Comparison of ENCODE assay signal across 20 cellular contexts in genomic region chr9:127457191-127457878, GRCh38.
"Had no signal": no experiment of that assay in that cellular context is flagged by ENCODE, and none has a peak within 500 bp of the region (broad histone marks: within the 10 kb centered on the region; RNA-seq: fewer than 3 reads in every experiment).

No MANE protein-coding gene starts in this region.

- H3K9me3 Mint-ChIP-seq: activated CD8-positive, alpha-beta T cell treated with anti-CD3 and anti-CD28 coated beads for 36 hours; immature natural killer cell; memory B cell; naive thymus-derived CD8-positive, alpha-beta T cell; stimulated activated naive CD8-positive, alpha-beta T cell treated with anti-CD3 and anti-CD28 coated beads, Interleukin-15, Interleukin-2, amounts not matched to agents 100 ng/mL and 50 ng/mL, for 24 hours had no signal

- ATAC-seq: activated CD8-positive, alpha-beta T cell treated with anti-CD3 and anti-CD28 coated beads for 36 hours; gastrocnemius medialis; heart right ventricle; mucosa of descending colon; naive thymus-derived CD8-positive, alpha-beta T cell had no signal

- H3K4me3 Mint-ChIP-seq: activated CD8-positive, alpha-beta T cell treated with anti-CD3 and anti-CD28 coated beads for 36 hours; immature natural killer cell; memory B cell; stimulated activated naive CD8-positive, alpha-beta T cell treated with anti-CD3 and anti-CD28 coated beads, Interleukin-15, Interleukin-2, amounts not matched to agents 100 ng/mL and 50 ng/mL, for 24 hours had no signal

- H3K27ac Mint-ChIP-seq: activated CD8-positive, alpha-beta T cell treated with anti-CD3 and anti-CD28 coated beads for 36 hours; immature natural killer cell; memory B cell; stimulated activated naive CD8-positive, alpha-beta T cell treated with anti-CD3 and anti-CD28 coated beads, Interleukin-15, Interleukin-2, amounts not matched to agents 100 ng/mL and 50 ng/mL, for 24 hours had no signal

- H3K27ac ChIP-seq: brain microvascular endothelial cell, gastrocnemius medialis, tibial nerve had no signal

- H3K4me3 ChIP-seq: gastrocnemius medialis, heart right ventricle, mucosa of descending colon, tibial nerve had no signal

- DNase-seq: activated CD4-positive, alpha-beta T cell treated with anti-CD3 and anti-CD28 coated beads for 48 hours; activated CD8-positive, alpha-beta T cell treated with anti-CD3 and anti-CD28 coated beads for 36 hours; activated effector memory CD4-positive, alpha-beta T cell treated with anti-CD3 and anti-CD28 coated beads, Interleukin-2, amount 50 U/mL, for 16 hours; activated naive CD4-positive, alpha-beta T cell treated with anti-CD3 and anti-CD28 coated beads, Interleukin-2, amount 50 U/mL, for 16 hours; activated T-cell treated with anti-CD3 and anti-CD28 coated beads, Interleukin-2, amount 50 U/mL, for 1 hour; aorta; brain microvascular endothelial cell; central memory CD4-positive, alpha-beta T cell; cortex of kidney; gastrocnemius medialis; heart right ventricle; immature natural killer cell; mucosa of descending colon; naive thymus-derived CD8-positive, alpha-beta T cell; stimulated activated CD4-positive, alpha-beta T cell treated with anti-CD3 and anti-CD28 coated beads, Interleukin-2, amount 100 ng/mL, for 24 hours; SW 1271; T-helper 2 cell had no signal

- H3K27me3 Mint-ChIP-seq: activated CD8-positive, alpha-beta T cell treated with anti-CD3 and anti-CD28 coated beads for 36 hours; memory B cell; naive thymus-derived CD8-positive, alpha-beta T cell; stimulated activated naive CD8-positive, alpha-beta T cell treated with anti-CD3 and anti-CD28 coated beads, Interleukin-15, Interleukin-2, amounts not matched to agents 100 ng/mL and 50 ng/mL, for 24 hours had no signal

- H3K9me3 ChIP-seq: gastrocnemius medialis, heart right ventricle, mucosa of descending colon, tibial nerve had no signal

- H3K27me3 ChIP-seq: brain microvascular endothelial cell, gastrocnemius medialis, heart right ventricle, tibial nerve had no signal
